Comparison of ENCODE assay signal across 26 cellular contexts in the genomic region with DNA sequence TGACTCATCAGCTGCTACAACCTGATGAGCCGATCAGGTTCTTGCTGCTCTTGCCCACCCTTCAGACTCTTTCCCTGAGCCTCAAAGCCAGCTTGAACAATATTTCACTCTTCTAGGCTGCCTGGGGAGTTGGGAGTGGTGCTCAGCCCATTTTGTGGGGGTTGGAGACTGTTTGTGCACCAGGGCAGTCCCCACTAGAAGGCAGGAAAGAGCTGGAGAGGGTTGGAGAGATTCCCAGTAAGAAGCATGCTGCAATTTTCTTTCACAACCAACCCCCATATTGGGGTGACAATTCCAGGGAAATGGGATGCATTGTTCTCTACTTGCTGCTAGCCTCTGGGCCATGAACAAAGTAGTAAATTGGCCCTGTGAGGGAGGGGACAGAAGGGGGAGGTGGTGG. TPM values are rescaled to one million over a fixed set of nuclear protein-coding genes. Genes with fewer than 3 reads are reported as not detected.
DNase-seq lines count a peak whose midpoint lies in the region; ATAC-seq and TF ChIP-seq lines count a peak whose summit lies in the region.
"Had no signal": no experiment of that assay in that cellular context is flagged by ENCODE, and none has a peak within 500 bp of the region (broad histone marks: within the 10 kb centered on the region; RNA-seq: fewer than 3 reads in every experiment).

No MANE protein-coding gene starts in this region.

- no CpG with 5 or more reads among the region's 1 CpG for WGBS in IMR-90 (ENCODE audit: extremely low coverage in 2 of 2, insufficient read length in 1 of 2), 2 experiments
- no CpG with 5 or more reads among the region's 1 CpG for WGBS in trophoblast cell (ENCODE audit: extremely low coverage, insufficient coverage, insufficient read length)

- H3K4me2 ChIP-seq in BLaER1 (peak overlapping the region; percentile 70), IMR-90 (ENCODE audit: low read depth, low read length) (no peak overlapping the region), osteoblast (ENCODE audit: insufficient read depth, low read length) (no peak overlapping the region), trophoblast cell (ENCODE audit: low read length) (no peak overlapping the region)

- DNase-seq in IMR-90 (peak; percentile 9), fibroblast of mammary gland (ENCODE audit: low read depth) (peak; percentile 24), osteoblast (ENCODE audit: insufficient read length, low spot score, missing footprints) (no peak), H7 (no peak), trophoblast cell (no peak)
- no peak for DNase-seq in stimulated activated naive CD8-positive, alpha-beta T cell treated with anti-CD3 and anti-CD28 coated beads, Interleukin-15, Interleukin-2, amounts not matched to agents 100 U/mL and 50 U/mL, for 24 hours
- DNase-seq: activated CD4-positive, alpha-beta T cell treated with anti-CD3 and anti-CD28 coated beads, Interleukin-2, amount 10 ng/mL, durations not matched to agents 24 days and 14 days; activated effector memory CD4-positive, alpha-beta T cell treated with anti-CD3 and anti-CD28 coated beads, Interleukin-2, amount 50 U/mL, for 16 hours; activated naive CD8-positive, alpha-beta T cell treated with anti-CD3 and anti-CD28 coated beads for 36 hours; activated T-cell treated with anti-CD3 and anti-CD28 coated beads, Interleukin-2, amount 50 U/mL, for 1 hour; AML-193; aorta; CD8-positive, alpha-beta memory T cell; central memory CD4-positive, alpha-beta T cell; mammary epithelial cell; NCI-H1092; NCI-H1694 treated with DMSO at 0.1 percent for 48 hours; NCI-H2171; NCI-H510A treated with DMSO at 0.1 percent for 48 hours; posterior cingulate gyrus; stimulated activated CD4-positive, alpha-beta T cell treated with anti-CD3 and anti-CD28 coated beads, Interleukin-4, amount 100 ng/mL, for 4 hours had no signal

- dilution Hi-C loops in IMR-90 (cut with HindIII; ENCODE audit: low sequenced_read_pairs, unreplicated experiment), result no loop called here

- TF ChIP-seq POLR2A in IMR-90 (IDR thresholded peaks at IDR 0.05; ENCODE audit: low read depth, low read length), result no peak

- no peak overlapping the region for H4K12ac ChIP-seq in trophoblast cell (ENCODE audit: low read depth, low read length)

- H2BK15ac ChIP-seq in IMR-90 (ENCODE audit: low read depth, low read length), result no peak overlapping the region

- H3K4ac ChIP-seq in IMR-90 (ENCODE audit: low read depth, low read length) (no peak overlapping the region), trophoblast cell (ENCODE audit: low read depth, low read length) (no peak overlapping the region)

- no peak overlapping the region for H4K5ac ChIP-seq in IMR-90 (ENCODE audit: low read depth, low read length)

- H3K4me3 ChIP-seq in BLaER1 (no peak overlapping the region), IMR-90 (ENCODE audit: insufficient read depth, low read depth, low read length) (no peak overlapping the region), fibroblast of mammary gland (ENCODE audit: control insufficient read depth, low read depth, low read length) (no peak overlapping the region), osteoblast (ENCODE audit: insufficient read depth, low read length) (no peak overlapping the region), H7 (ENCODE audit: insufficient read depth, low read depth, low read length) (no peak overlapping the region), trophoblast cell (ENCODE audit: low read depth, low read length) (no peak overlapping the region)
- H3K4me3 ChIP-seq: HAP-1 had no signal

- CTCF ChIA-PET in IMR-90 (lab: Yijun Ruan, JAX), result interaction anchor here (0.6 kb wide), 1 partner anchor 19 kb away, joined by 3 read pairs; no protein-coding TSS in a partner anchor

- no peaks in the 10 kb centered on the region for H3K79me2 ChIP-seq in osteoblast (ENCODE audit: insufficient read depth, low read length)
- H3K79me2 ChIP-seq in trophoblast cell (ENCODE audit: control insufficient read depth, insufficient read depth, low read length, poor library complexity), result no peaks in the 10 kb centered on the region

- H2AK5ac ChIP-seq in IMR-90 (ENCODE audit: low read depth, low read length) (no peak overlapping the region), trophoblast cell (ENCODE audit: low read length) (no peak overlapping the region)

- no peak overlapping the region for H3K56ac ChIP-seq in IMR-90 (ENCODE audit: extremely low read depth, insufficient read depth, low read length)

- H3K14ac ChIP-seq in IMR-90 (replicated peaks; ENCODE audit: low read depth, low read length) (no peak overlapping the region), trophoblast cell (ENCODE audit: low read length) (no peak overlapping the region)

- H2AFZ ChIP-seq in IMR-90 (replicated peaks; ENCODE audit: low read length, poor library complexity) (no peak overlapping the region), osteoblast (ENCODE audit: low read length) (no peak overlapping the region), trophoblast cell (ENCODE audit: insufficient read depth, low read length, poor library complexity) (no peak overlapping the region)

- H4K8ac ChIP-seq in IMR-90 (ENCODE audit: low read depth in 2 of 2, low read length in 2 of 2) (no peak overlapping the region), trophoblast cell (ENCODE audit: low read depth, low read length) (no peak overlapping the region)

- H3K4me1 ChIP-seq in BLaER1 (peaks cover 43% of the 10 kb centered on the region), IMR-90 (ENCODE audit: control insufficient read depth, insufficient read depth, low read length) (no peaks in the 10 kb centered on the region), osteoblast (ENCODE audit: insufficient read depth, low read length) (no peaks in the 10 kb centered on the region), trophoblast cell (ENCODE audit: control insufficient read depth in 1 of 2, insufficient read depth in 2 of 2, low read length in 2 of 2) (no peaks in the 10 kb centered on the region)
- H3K4me1 ChIP-seq: HAP-1 had no signal

- H4K20me1 ChIP-seq in BLaER1, result 0 out of 2 replicates have a peak, but pooled peaks cover 7% of the 10 kb centered on the region
- H4K20me1 ChIP-seq in IMR-90 (ENCODE audit: insufficient read depth, low read length), result no peaks in the 10 kb centered on the region; the same call in 1 of the 2 replicates
- peaks cover 3% of the 10 kb centered on the region for H4K20me1 ChIP-seq in osteoblast (ENCODE audit: insufficient read depth, low read length)

- H2AK9ac ChIP-seq in IMR-90 (replicated peaks; ENCODE audit: low read depth, low read length, poor library complexity), result no peak overlapping the region

- BruUV-seq in IMR-90 (replicated peaks; lab: Mats Ljungman, UMichigan), result no TSS peak

- TF ChIP-seq RAD21 in IMR-90 (IDR thresholded peaks at IDR 0.05; ENCODE audit: low read length), result no peak

- H2BK5ac ChIP-seq in IMR-90 (ENCODE audit: low read depth, low read length, poor library complexity, severe bottlenecking), result no peak overlapping the region
- no peak overlapping the region for H2BK5ac ChIP-seq in trophoblast cell (ENCODE audit: low read depth, low read length, poor library complexity)

- H3K9me1 ChIP-seq in IMR-90 (ENCODE audit: insufficient read depth, low read length), result no peaks in the 10 kb centered on the region

- POLR2A ChIA-PET in IMR-90 (lab: Charles Lee; ENCODE audit: unreplicated experiment), result no interaction called here

- H3K27ac ChIP-seq in BLaER1 (peak overlapping the region; percentile 71), IMR-90 (ENCODE audit: insufficient read depth, low read length) (no peak overlapping the region), osteoblast (ENCODE audit: low read depth, low read length) (no peak overlapping the region), trophoblast cell (ENCODE audit: low read depth, low read length) (no peak overlapping the region)
- H3K27ac ChIP-seq: VCaP had no signal

- peaks cover 7% of the 10 kb centered on the region for H3K9me3 ChIP-seq in BLaER1
- no peaks in the 10 kb centered on the region for H3K9me3 ChIP-seq in IMR-90 (ENCODE audit: control insufficient read depth, insufficient read depth, low read length)
- H3K9me3 ChIP-seq in osteoblast (ENCODE audit: low read depth, low read length), result no peaks in the 10 kb centered on the region
- no peaks in the 10 kb centered on the region for H3K9me3 ChIP-seq in trophoblast cell (ENCODE audit: insufficient read depth, low read depth, low read length)
- H3K9me3 ChIP-seq: HAP-1 had no signal

- in situ Hi-C loops in IMR-90 (cut with MboI; ENCODE audit: low sequenced_read_pairs), result no loop called here

- H2BK20ac ChIP-seq in IMR-90 (ENCODE audit: low read depth, low read length), result no peak overlapping the region

- H2BK12ac ChIP-seq in trophoblast cell (ENCODE audit: low read length), result no peak overlapping the region

- intact Hi-C loops in IMR-90 (cut with micrococcal nuclease), result no loop called here

- peak; percentile 53 for ATAC-seq in IMR-90 (ENCODE audit: low read depth)
- no peak for ATAC-seq in stimulated activated naive CD8-positive, alpha-beta T cell treated with anti-CD3 and anti-CD28 coated beads, Interleukin-15, Interleukin-2, amounts not matched to agents 100 U/mL and 50 U/mL, for 24 hours
- ATAC-seq: Right ventricle myocardium inferior; stimulated activated memory B cell treated with anti-CD40 and anti-IgM and Interleukin-4, amounts not matched to agents 10 μg/mL and 1 μg/mL and 100 μg/mL, for 72 hours had no signal

- TF ChIP-seq CTCF in IMR-90 (conservative IDR thresholded peaks at IDR 0.05; ENCODE audit: low read depth, low read length) (peak; percentile 30; the same call in 1 of the 2 replicates), fibroblast of mammary gland (conservative IDR thresholded peaks at IDR 0.05; ENCODE audit: control insufficient read depth, insufficient read depth, low read depth, low read length) (peak; percentile 12), osteoblast (IDR thresholded peaks at IDR 0.05; ENCODE audit: extremely low read depth, low read depth, low read length) (peak; percentile 8)

- H3K23ac ChIP-seq in IMR-90 (ENCODE audit: low read depth, low read length) (no peak overlapping the region), trophoblast cell (ENCODE audit: low read length) (no peak overlapping the region)

- H3K9ac ChIP-seq in BLaER1 (peak overlapping the region; percentile 12; the same call in 1 of the 2 replicates), IMR-90 (ENCODE audit: low read depth, low read length) (no peak overlapping the region), trophoblast cell (ENCODE audit: low read length) (no peak overlapping the region)

- peaks cover 68% of the 10 kb centered on the region for H3K27me3 ChIP-seq in BLaER1
- no peaks in the 10 kb centered on the region; the same call in 1 of the 2 replicates for H3K27me3 ChIP-seq in IMR-90 (ENCODE audit: control insufficient read depth, insufficient read depth, low read length)
- peaks cover 3% of the 10 kb centered on the region for H3K27me3 ChIP-seq in osteoblast (ENCODE audit: insufficient read depth, low read length)
- H3K27me3 ChIP-seq in H7 (ENCODE audit: control insufficient read depth, insufficient read depth, low read length), result no peaks in the 10 kb centered on the region
- H3K27me3 ChIP-seq in trophoblast cell (ENCODE audit: insufficient read depth, low read length), result no peaks in the 10 kb centered on the region

- H3K79me1 ChIP-seq in IMR-90 (ENCODE audit: low read depth in 1 of 2, low read length in 2 of 2) (no peaks in the 10 kb centered on the region), trophoblast cell (ENCODE audit: low read length) (no peaks in the 10 kb centered on the region)

- H3K18ac ChIP-seq in IMR-90 (ENCODE audit: low read depth, low read length), result no peak overlapping the region
- H3K18ac ChIP-seq in trophoblast cell (ENCODE audit: low read length), result no peak overlapping the region

- H2BK120ac ChIP-seq in IMR-90 (ENCODE audit: low read depth, low read length), result no peak overlapping the region
- H2BK120ac ChIP-seq in trophoblast cell (ENCODE audit: insufficient read depth, low read length, poor library complexity), result no peak overlapping the region

- H3K36me3 ChIP-seq in BLaER1 (no peaks in the 10 kb centered on the region), IMR-90 (ENCODE audit: control insufficient read depth, insufficient read depth, low read length) (no peaks in the 10 kb centered on the region), osteoblast (ENCODE audit: insufficient read depth, low read length) (no peaks in the 10 kb centered on the region), H7 (replicated peaks; ENCODE audit: control insufficient read depth, insufficient read depth, low read length) (no peaks in the 10 kb centered on the region), trophoblast cell (ENCODE audit: control insufficient read depth in 1 of 2, insufficient read depth in 2 of 2, low read length in 2 of 2) (no peaks in the 10 kb centered on the region)
- H3K36me3 ChIP-seq: HAP-1 had no signal

- H4K91ac ChIP-seq in IMR-90 (ENCODE audit: insufficient read depth, low read depth, low read length) (no peak overlapping the region), trophoblast cell (ENCODE audit: low read depth, low read length) (no peak overlapping the region)

RNA-seq across cellular contexts. Expression of gene SLC16A2, which starts 44.1 kb away (rescaled TPM):
- 5.3 and 6.1 TPM in 2 replicates for total RNA-seq in IMR-90 (2012; rRNA removed)
- 23.8 and 24.9 TPM in 2 replicates for polyA plus RNA-seq in IMR-90 (2012; rRNA removed)
- polyA plus RNA-seq in IMR-90 (2012; cell fraction: cytosol; rRNA removed), result 10.5 and 15.7 TPM in 2 replicates
- 18.3 and 38.0 TPM in 2 replicates for polyA plus RNA-seq in IMR-90 (2012; cell fraction: nucleus; rRNA removed; ENCODE audit: low replicate concordance)
- total RNA-seq in osteoblast, result 11.6 and 15.6 TPM in 2 replicates
- 78.7 and 86.9 TPM in 2 replicates for total RNA-seq in H7 (2014; rRNA removed; shearing (Covaris generic))
- polyA plus RNA-seq in trophoblast cell (2013), result 6.3 and 7.0 TPM in 2 replicates

Comparison
In these comparisons a context has a peak if more than half of its experiments do, and no peak if none do; other contexts are left out.
1. DNase-seq: peak in IMR-90 (single experiment) and fibroblast of mammary gland (single experiment); none in osteoblast (single experiment), stimulated activated naive CD8-positive, alpha-beta T cell treated with anti-CD3 and anti-CD28 coated beads, Interleukin-15, Interleukin-2, amounts not matched to agents 100 U/mL and 50 U/mL, for 24 hours (single experiment), H7 (single experiment) and trophoblast cell (0 of 2).
2. Peak in every context shown above with its lines, with median percentiles within 50 percentile points of each other: CTCF ChIP-seq.